In the genomic region with DNA sequence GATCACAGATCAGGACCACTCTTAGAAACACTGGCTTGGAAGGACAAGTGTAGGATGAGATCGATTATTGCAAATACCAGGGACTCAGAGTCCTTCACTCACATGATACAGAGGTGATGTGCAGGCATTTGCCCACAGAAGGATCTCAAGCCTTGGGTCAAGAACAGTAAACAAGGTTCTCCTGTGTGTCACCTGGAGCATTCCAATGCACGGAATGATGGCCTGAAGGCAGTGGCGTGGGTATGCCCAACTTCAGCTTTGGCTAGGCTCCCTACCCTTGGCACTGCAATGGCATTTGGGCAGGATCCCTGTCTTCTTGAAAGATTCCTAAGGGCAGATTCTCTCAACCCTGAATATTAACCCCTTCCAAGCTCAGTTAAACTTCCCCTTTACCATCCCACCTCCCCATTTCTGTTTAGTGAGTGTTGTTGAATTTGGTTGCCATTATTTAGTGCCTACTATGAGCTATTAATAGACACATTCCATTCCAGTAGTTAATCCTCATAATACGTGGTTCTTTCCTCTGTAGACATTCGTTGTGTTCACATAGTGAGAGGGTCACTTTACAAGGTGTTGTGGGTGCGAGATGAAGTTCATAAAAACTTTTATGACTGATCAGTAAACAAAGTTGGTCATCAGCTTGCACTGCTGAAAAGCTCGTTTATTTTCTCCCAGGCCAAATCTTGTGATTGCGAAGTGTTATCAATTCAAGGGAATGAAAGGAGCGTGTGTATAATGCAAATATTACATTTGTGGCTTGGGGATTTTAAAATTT, we compare ENCODE assay signal across 1 cellular context.
TF ChIP-seq lines count a peak whose summit lies in the region.

No MANE protein-coding gene starts in this region.

TF ChIP-seq in WTC11, 78 proteins besides CTCF, POLR2A, EP300 and RAD21 (continued from another document):
- TF ChIP-seq, protein P1, sequence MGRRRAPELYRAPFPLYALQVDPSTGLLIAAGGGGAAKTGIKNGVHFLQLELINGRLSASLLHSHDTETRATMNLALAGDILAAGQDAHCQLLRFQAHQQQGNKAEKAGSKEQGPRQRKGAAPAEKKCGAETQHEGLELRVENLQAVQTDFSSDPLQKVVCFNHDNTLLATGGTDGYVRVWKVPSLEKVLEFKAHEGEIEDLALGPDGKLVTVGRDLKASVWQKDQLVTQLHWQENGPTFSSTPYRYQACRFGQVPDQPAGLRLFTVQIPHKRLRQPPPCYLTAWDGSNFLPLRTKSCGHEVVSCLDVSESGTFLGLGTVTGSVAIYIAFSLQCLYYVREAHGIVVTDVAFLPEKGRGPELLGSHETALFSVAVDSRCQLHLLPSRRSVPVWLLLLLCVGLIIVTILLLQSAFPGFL (CRISPR knock-in tag; IDR thresholded peaks at IDR 0.05; ENCODE audit: borderline replicate concordance) = no peak
- TF ChIP-seq ELF4 (CRISPR knock-in tag; IDR thresholded peaks at IDR 0.05; ENCODE audit: low read depth) = no peak
- TF ChIP-seq ZNF512 (CRISPR knock-in tag; IDR thresholded peaks at IDR 0.05; ENCODE audit: borderline replicate concordance) = no peak
- no peak for TF ChIP-seq CDX4 (CRISPR knock-in tag; IDR thresholded peaks at IDR 0.05; ENCODE audit: borderline replicate concordance)
- TF ChIP-seq, protein P2, sequence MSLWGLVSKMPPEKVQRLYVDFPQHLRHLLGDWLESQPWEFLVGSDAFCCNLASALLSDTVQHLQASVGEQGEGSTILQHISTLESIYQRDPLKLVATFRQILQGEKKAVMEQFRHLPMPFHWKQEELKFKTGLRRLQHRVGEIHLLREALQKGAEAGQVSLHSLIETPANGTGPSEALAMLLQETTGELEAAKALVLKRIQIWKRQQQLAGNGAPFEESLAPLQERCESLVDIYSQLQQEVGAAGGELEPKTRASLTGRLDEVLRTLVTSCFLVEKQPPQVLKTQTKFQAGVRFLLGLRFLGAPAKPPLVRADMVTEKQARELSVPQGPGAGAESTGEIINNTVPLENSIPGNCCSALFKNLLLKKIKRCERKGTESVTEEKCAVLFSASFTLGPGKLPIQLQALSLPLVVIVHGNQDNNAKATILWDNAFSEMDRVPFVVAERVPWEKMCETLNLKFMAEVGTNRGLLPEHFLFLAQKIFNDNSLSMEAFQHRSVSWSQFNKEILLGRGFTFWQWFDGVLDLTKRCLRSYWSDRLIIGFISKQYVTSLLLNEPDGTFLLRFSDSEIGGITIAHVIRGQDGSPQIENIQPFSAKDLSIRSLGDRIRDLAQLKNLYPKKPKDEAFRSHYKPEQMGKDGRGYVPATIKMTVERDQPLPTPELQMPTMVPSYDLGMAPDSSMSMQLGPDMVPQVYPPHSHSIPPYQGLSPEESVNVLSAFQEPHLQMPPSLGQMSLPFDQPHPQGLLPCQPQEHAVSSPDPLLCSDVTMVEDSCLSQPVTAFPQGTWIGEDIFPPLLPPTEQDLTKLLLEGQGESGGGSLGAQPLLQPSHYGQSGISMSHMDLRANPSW (CRISPR knock-in tag; conservative IDR thresholded peaks at IDR 0.05; ENCODE audit: low read depth) = no peak
- TF ChIP-seq GTF2I (CRISPR knock-in tag; conservative IDR thresholded peaks at IDR 0.05) = no peak
